In the genomic region with DNA sequence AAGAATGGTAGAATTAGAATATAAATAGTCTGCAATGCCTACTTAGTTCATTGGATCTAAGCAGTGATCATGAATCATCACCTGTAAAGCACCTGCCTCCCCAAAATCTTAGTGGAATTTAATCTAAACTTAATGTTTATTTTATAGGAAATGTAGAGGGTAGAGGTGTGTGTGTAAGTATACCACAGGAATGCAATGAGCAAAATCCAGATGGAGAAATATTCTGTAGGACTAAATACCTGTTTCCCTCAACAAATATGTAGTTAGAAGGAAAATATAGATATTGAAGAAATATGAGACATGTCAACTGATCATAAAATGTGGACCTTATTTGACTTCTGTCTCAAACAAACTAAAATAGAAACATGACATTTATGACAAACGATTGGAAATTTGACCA, we compare ENCODE assay signal across 26 cellular contexts.
"Had no signal": no experiment of that assay in that cellular context is flagged by ENCODE, and none has a peak within 500 bp of the region (broad histone marks: within the 10 kb centered on the region; RNA-seq: fewer than 3 reads in every experiment).

No MANE protein-coding gene starts in this region.

- H3K27me3 ChIP-seq: colonic mucosa, dorsolateral prefrontal cortex, esophagus muscularis mucosa, esophagus squamous epithelium, foreskin keratinocyte, gastrocnemius medialis, gastroesophageal sphincter, heart left ventricle, heart right ventricle had no signal

- DNase-seq: colonic mucosa; cortex of kidney; dermis blood vessel endothelial cell; dorsolateral prefrontal cortex; effector CD4-positive, alpha-beta T cell; effector CD8-positive, alpha-beta T cell; effector memory CD4-positive, alpha-beta T cell; effector memory CD8-positive, alpha-beta T cell; endodermal cell; erythroblast; esophagus squamous epithelium; foreskin fibroblast; foreskin keratinocyte; foreskin melanocyte; gastrocnemius medialis; glutamatergic neuron; head of caudate nucleus; heart left ventricle; heart right ventricle had no signal

- H3K9me3 ChIP-seq: colonic mucosa, esophagus muscularis mucosa, esophagus squamous epithelium, gastrocnemius medialis, gastroesophageal sphincter, heart right ventricle had no signal

- ATAC-seq: effector memory CD8-positive, alpha-beta T cell; esophagus mucosa; foreskin keratinocyte; gastrocnemius medialis; gastroesophageal sphincter; heart left ventricle; heart right ventricle had no signal

- FAIRE-seq: colon, endothelial cell of umbilical vein had no signal

- H3K4me3 ChIP-seq: colonic mucosa, coronary artery, dorsolateral prefrontal cortex, esophagus muscularis mucosa, esophagus squamous epithelium, gastrocnemius medialis, gastroesophageal sphincter, heart left ventricle, heart right ventricle had no signal

- H3K36me3 ChIP-seq: colonic mucosa, esophagus muscularis mucosa, esophagus squamous epithelium, gastrocnemius medialis, gastroesophageal sphincter, heart left ventricle, heart right ventricle had no signal

- H3K4me1 ChIP-seq: colonic mucosa, esophagus muscularis mucosa, esophagus squamous epithelium, foreskin keratinocyte, gastrocnemius medialis, gastroesophageal sphincter, heart left ventricle, heart right ventricle had no signal

- H3K27ac ChIP-seq: colonic mucosa, coronary artery, dorsolateral prefrontal cortex, epithelial cell of prostate, esophagus muscularis mucosa, esophagus squamous epithelium, foreskin keratinocyte, gastrocnemius medialis, gastroesophageal sphincter, heart left ventricle, heart right ventricle had no signal
